In the genomic region with DNA sequence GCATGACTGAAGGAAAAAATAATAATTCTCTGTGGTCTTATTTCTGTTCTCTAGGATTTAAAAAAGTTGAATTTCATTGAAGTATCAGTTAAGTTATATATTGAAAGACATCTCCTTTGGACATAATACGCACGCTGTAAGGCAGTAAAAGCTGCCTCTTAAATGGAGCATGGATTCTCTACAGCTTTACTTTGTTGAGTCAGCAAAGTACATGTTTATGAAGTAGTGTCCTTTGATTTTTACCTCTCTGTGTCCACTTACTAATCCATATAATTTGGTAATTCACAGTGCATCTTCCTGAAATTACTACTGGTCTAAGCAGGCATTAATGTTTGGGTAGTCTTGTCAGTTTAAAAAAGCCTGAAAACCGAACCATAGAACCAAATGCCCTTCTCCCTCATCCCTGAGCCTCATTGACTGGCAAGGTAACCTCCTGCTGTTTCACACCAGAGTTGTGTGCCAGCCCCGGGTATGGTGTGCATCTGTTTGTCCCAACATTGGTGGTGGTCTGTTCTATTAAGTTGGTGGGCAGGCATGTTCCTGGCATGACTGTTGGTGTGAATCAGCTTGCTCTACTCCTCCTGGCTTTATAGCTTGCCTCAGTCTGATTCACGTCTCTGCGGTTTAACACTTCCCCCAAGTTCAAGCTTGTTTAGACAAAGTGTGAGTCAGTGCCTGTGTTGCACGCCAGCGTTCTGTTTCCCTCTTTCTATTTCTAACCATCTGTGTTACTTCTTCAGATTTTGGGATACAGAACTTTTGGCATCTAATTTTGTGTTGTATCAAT, we compare ENCODE assay signal across 2 cellular contexts.
TF ChIP-seq lines count a peak whose summit lies in the region.

No MANE protein-coding gene starts in this region.

TF ChIP-seq in A549, 52 proteins besides CTCF, POLR2A, EP300 and RAD21 (continued from another document):
- TF ChIP-seq PBX3 (IDR thresholded peaks at IDR 0.05) (no peak), FOXS1 (CRISPR knock-in tag; IDR thresholded peaks at IDR 0.05) (peak; percentile 23; the same call in 1 of the 2 replicates), FOSL2 (IDR thresholded peaks at IDR 0.05) (peak; percentile 79), FOSL2 (CRISPR knock-in tag; IDR thresholded peaks at IDR 0.05) (peak; percentile 71), JUNB (IDR thresholded peaks at IDR 0.05) (peak; percentile 77), EHF (CRISPR knock-in tag; IDR thresholded peaks at IDR 0.05) (no peak)
- TF ChIP-seq, protein P1, sequence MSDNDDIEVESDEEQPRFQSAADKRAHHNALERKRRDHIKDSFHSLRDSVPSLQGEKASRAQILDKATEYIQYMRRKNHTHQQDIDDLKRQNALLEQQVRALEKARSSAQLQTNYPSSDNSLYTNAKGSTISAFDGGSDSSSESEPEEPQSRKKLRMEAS (IDR thresholded peaks at IDR 0.05): 0 out of 2 replicates have a peak, but pooled peaks have one; percentile 16

TF ChIP-seq in GM23338, 12 proteins besides CTCF, POLR2A, EP300 and RAD21 (continued from another document):
- TF ChIP-seq ZNF462 (CRISPR knock-in tag; IDR thresholded peaks at IDR 0.05): no peak
- TF ChIP-seq, protein P2, sequence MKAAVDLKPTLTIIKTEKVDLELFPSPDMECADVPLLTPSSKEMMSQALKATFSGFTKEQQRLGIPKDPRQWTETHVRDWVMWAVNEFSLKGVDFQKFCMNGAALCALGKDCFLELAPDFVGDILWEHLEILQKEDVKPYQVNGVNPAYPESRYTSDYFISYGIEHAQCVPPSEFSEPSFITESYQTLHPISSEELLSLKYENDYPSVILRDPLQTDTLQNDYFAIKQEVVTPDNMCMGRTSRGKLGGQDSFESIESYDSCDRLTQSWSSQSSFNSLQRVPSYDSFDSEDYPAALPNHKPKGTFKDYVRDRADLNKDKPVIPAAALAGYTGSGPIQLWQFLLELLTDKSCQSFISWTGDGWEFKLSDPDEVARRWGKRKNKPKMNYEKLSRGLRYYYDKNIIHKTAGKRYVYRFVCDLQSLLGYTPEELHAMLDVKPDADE (IDR thresholded peaks at IDR 0.05): no peak
- no peak for TF ChIP-seq STAT1 (IDR thresholded peaks at IDR 0.05; ENCODE audit: unreplicated experiment)
- no peak for TF ChIP-seq ZNF114 (CRISPR knock-in tag; IDR thresholded peaks at IDR 0.05)
- no peak for TF ChIP-seq EZH2 (IDR thresholded peaks at IDR 0.05; ENCODE audit: low read depth, unreplicated experiment)
- no peak for TF ChIP-seq POLR2AphosphoS5 (IDR thresholded peaks at IDR 0.05; ENCODE audit: low read depth)
- no peak for TF ChIP-seq JUNB (IDR thresholded peaks at IDR 0.05; ENCODE audit: unreplicated experiment)
- TF ChIP-seq, protein P3, sequence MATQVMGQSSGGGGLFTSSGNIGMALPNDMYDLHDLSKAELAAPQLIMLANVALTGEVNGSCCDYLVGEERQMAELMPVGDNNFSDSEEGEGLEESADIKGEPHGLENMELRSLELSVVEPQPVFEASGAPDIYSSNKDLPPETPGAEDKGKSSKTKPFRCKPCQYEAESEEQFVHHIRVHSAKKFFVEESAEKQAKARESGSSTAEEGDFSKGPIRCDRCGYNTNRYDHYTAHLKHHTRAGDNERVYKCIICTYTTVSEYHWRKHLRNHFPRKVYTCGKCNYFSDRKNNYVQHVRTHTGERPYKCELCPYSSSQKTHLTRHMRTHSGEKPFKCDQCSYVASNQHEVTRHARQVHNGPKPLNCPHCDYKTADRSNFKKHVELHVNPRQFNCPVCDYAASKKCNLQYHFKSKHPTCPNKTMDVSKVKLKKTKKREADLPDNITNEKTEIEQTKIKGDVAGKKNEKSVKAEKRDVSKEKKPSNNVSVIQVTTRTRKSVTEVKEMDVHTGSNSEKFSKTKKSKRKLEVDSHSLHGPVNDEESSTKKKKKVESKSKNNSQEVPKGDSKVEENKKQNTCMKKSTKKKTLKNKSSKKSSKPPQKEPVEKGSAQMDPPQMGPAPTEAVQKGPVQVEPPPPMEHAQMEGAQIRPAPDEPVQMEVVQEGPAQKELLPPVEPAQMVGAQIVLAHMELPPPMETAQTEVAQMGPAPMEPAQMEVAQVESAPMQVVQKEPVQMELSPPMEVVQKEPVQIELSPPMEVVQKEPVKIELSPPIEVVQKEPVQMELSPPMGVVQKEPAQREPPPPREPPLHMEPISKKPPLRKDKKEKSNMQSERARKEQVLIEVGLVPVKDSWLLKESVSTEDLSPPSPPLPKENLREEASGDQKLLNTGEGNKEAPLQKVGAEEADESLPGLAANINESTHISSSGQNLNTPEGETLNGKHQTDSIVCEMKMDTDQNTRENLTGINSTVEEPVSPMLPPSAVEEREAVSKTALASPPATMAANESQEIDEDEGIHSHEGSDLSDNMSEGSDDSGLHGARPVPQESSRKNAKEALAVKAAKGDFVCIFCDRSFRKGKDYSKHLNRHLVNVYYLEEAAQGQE (IDR thresholded peaks at IDR 0.05; ENCODE audit: unreplicated experiment): no peak
